11 cellular contexts compared by ENCODE assay signal in the genomic region with DNA sequence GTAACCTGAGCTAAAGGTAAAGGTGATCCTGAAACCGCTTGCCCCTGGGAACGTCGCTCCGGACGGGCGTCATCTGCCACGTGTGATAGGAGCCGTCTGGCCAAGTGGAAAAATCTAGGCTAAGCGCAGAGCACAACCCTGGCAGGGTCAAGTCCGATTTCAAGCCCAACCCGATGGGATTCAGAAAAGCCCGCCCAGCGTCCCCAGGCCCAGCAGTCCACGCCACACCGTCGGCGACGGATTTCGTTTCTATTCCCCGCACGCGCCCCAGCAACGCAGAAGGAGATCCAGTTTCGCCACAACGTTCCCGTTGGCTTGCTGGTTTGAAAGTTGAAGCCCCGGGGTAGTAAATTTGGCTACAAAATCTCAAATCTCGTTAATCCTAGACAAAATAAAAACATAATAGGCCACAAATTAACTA. TPM values are rescaled to one million over a fixed set of nuclear protein-coding genes. Genes with fewer than 3 reads are reported as not detected.
A peak's percentile ranks its signal among the peaks of the same experiment; 100 is the strongest.
DNase-seq lines count a peak whose midpoint lies in the region; ATAC-seq, FAIRE-seq and TF ChIP-seq lines count a peak whose summit lies in the region.
"Had no signal": no experiment of that assay in that cellular context is flagged by ENCODE, and none has a peak within 500 bp of the region (broad histone marks: within the 10 kb centered on the region; RNA-seq: fewer than 3 reads in every experiment).

No MANE protein-coding gene starts in this region.

- TF ChIP-seq CTCF in bronchial epithelial cell (IDR thresholded peaks at IDR 0.05; ENCODE audit: insufficient read depth, low read length, severe bottlenecking) (no peak), prostate gland (IDR thresholded peaks at IDR 0.05) (no peak)

- H3K4me3 ChIP-seq in bronchial epithelial cell (ENCODE audit: low read depth, low read length) (peak overlapping the region; percentile 20), iPS-15b (ENCODE audit: low read depth, low read length) (peak overlapping the region; percentile 71), prostate gland (peak overlapping the region; percentile 33 to 45)

- peak overlapping the region; percentile 81 to 83 for H3K27ac ChIP-seq in prostate gland

- H3K4me1 ChIP-seq in iPS-15b (ENCODE audit: control insufficient read depth, insufficient read depth, low read length), result peaks cover 19% of the 10 kb centered on the region
- H3K4me1 ChIP-seq in prostate gland (replicated peaks), result no peaks in the 10 kb centered on the region

- H3K27me3 ChIP-seq in bronchial epithelial cell (ENCODE audit: control insufficient read depth, insufficient read depth, low read length), result peaks cover 11% of the 10 kb centered on the region
- peaks cover 93% of the 10 kb centered on the region for H3K27me3 ChIP-seq in iPS-15b (ENCODE audit: control insufficient read depth, insufficient read depth, low read length)
- no peaks in the 10 kb centered on the region for H3K27me3 ChIP-seq in prostate gland (replicated peaks; ENCODE audit: insufficient read depth)

- intact Hi-C loops in prostate gland (cut with DNase I), result loop anchor here (5.0 kb wide), 1 partner anchor 34 kb away; a partner anchor contains a TSS

- WGBS in prostate gland, result 52% methylated on average over 28 of the region's 28 CpGs

- H3K9me3 ChIP-seq in iPS-15b (ENCODE audit: control insufficient read depth, insufficient read depth, low read length), result no peaks in the 10 kb centered on the region
- no peaks in the 10 kb centered on the region for H3K9me3 ChIP-seq in prostate gland

- FAIRE-seq in bronchial epithelial cell (lab: Jason Lieb, UNC), result no peak

- H3K9ac ChIP-seq in iPS-15b (ENCODE audit: low read depth, low read length), result no peak overlapping the region

- DNase-seq in DMS153 treated with DMSO at 0.1 percent for 48 hours (lab: John Stamatoyannopoulos, UW; ENCODE audit: unreplicated experiment), result peak; percentile 68
- DNase-seq in bronchial epithelial cell (ENCODE audit: low read depth), result no peak
- no peak for DNase-seq in prostate gland (ENCODE audit: low spot score)
- no peak for DNase-seq in Kasumi-1 (lab: John Stamatoyannopoulos, UW)
- DNase-seq: AML-193, cortex of kidney, T-helper 9 cell had no signal

- TF ChIP-seq POLR2A in prostate gland (IDR thresholded peaks at IDR 0.05), result no peak

- ATAC-seq in GM18511 (IDR thresholded peaks at IDR 0.05; ENCODE audit: unreplicated experiment) (no peak), GM21619 (IDR thresholded peaks at IDR 0.05; ENCODE audit: unreplicated experiment) (no peak), HG02798 (IDR thresholded peaks at IDR 0.05; ENCODE audit: poor library complexity, unreplicated experiment) (no peak)

- H3K36me3 ChIP-seq in bronchial epithelial cell (ENCODE audit: control insufficient read depth, insufficient read depth, low read length), result no peaks in the 10 kb centered on the region
- H3K36me3 ChIP-seq in iPS-15b (ENCODE audit: control insufficient read depth, insufficient read depth, low read length), result no peaks in the 10 kb centered on the region
- H3K36me3 ChIP-seq in prostate gland, result no peaks in the 10 kb centered on the region

RNA-seq across cellular contexts. Expression of a gene that starts 32.4 kb away (rescaled TPM):
- total RNA-seq in bronchial epithelial cell, result 11.6 and 11.9 TPM in 2 replicates
- 100 to 1,000 TPM; 131 to 165 TPM for total RNA-seq in prostate gland

Comparison
In these comparisons a context has a peak if more than half of its experiments do, and no peak if none do; other contexts are left out.
1. H3K4me3 ChIP-seq: peak in every context shown above with its lines; median percentile 71 in iPS-15b; 39 in prostate gland; 20 in bronchial epithelial cell.
2. RNA of a gene that starts 32.4 kb away (total RNA-seq): 131 to 165 TPM in prostate gland; 11.6 to 11.9 TPM in bronchial epithelial cell; every median in the first group is over 10 times any median in the second.